In genomic region chr22:17628304-17629166, GRCh38 we compare ENCODE assay signal across 1 cellular context.
TF ChIP-seq lines count a peak whose summit lies in the region.

Gene ATP6V1E1, minus strand, starts transcription at chr22:17628749. Its CDS starts 114 bp downstream, at chr22:17628635.

TF ChIP-seq in H1, 55 proteins besides CTCF, POLR2A, EP300 and RAD21 (continued from another document):
- peak; percentile 25; the same call in 1 of the 2 replicates for TF ChIP-seq E2F6 (IDR thresholded peaks at IDR 0.05)
- no peak for TF ChIP-seq MAX (IDR thresholded peaks at IDR 0.05)
- no peak for TF ChIP-seq RFX5 (IDR thresholded peaks at IDR 0.05; ENCODE audit: borderline replicate concordance, low read depth, low read length)
- no peak for TF ChIP-seq ZNF274 (IDR thresholded peaks at IDR 0.05; ENCODE audit: borderline replicate concordance, extremely low read depth, low read length)
- TF ChIP-seq BACH1 (IDR thresholded peaks at IDR 0.05; ENCODE audit: low read length): no peak
- no peak for TF ChIP-seq BCL11A (IDR thresholded peaks at IDR 0.05; ENCODE audit: low read depth in 2 of 2, low read length in 2 of 2)
- TF ChIP-seq TBP (IDR thresholded peaks at IDR 0.05; ENCODE audit: low read depth, low read length): peak; percentile 79
- TF ChIP-seq KDM1A (IDR thresholded peaks at IDR 0.05; ENCODE audit: borderline replicate concordance, low read length): no peak
- peak; percentile 58; the same call in 1 of the 2 replicates for TF ChIP-seq POLR2AphosphoS5 (IDR thresholded peaks at IDR 0.05; ENCODE audit: low read depth, low read length)
- TF ChIP-seq SP1 (IDR thresholded peaks at IDR 0.05; ENCODE audit: low read depth, low read length): peak; percentile 83
- no peak for TF ChIP-seq YY1 (IDR thresholded peaks at IDR 0.05; ENCODE audit: low read depth, low read length)
- 0 out of 2 replicates have a peak, but pooled peaks have one; percentile 54 for TF ChIP-seq SP4 (IDR thresholded peaks at IDR 0.05; ENCODE audit: low read length)
- TF ChIP-seq GABPA (IDR thresholded peaks at IDR 0.05; ENCODE audit: borderline replicate concordance, insufficient read depth, low read length): peak; percentile 82; the same call in 1 of the 2 replicates
- TF ChIP-seq JUN (IDR thresholded peaks at IDR 0.05; ENCODE audit: low read depth, low read length): no peak
- TF ChIP-seq SIRT6 (IDR thresholded peaks at IDR 0.05; ENCODE audit: low read length): no peak
- no peak for TF ChIP-seq POU5F1 (IDR thresholded peaks at IDR 0.05; ENCODE audit: low read depth, low read length)
- TF ChIP-seq ATF2 (IDR thresholded peaks at IDR 0.05; ENCODE audit: low read length): no peak
- TF ChIP-seq SAP30 (IDR thresholded peaks at IDR 0.05; ENCODE audit: insufficient read depth, insufficient replicate concordance, low read length): no peak
- no peak for TF ChIP-seq HDAC6 (IDR thresholded peaks at IDR 0.05; ENCODE audit: low read depth, low read length)
- peak; percentile 22; the same call in 1 of the 2 replicates for TF ChIP-seq CHD2 (IDR thresholded peaks at IDR 0.05; ENCODE audit: low read length)
- no peak for TF ChIP-seq RXRA (IDR thresholded peaks at IDR 0.05; ENCODE audit: insufficient read depth, low read depth, low read length)
- TF ChIP-seq CHD7 (IDR thresholded peaks at IDR 0.05; ENCODE audit: insufficient replicate concordance, low read length): no peak
- peak; percentile 77; the same call in 1 of the 2 replicates for TF ChIP-seq KDM5A (IDR thresholded peaks at IDR 0.05; ENCODE audit: low read length)
- peak; percentile 81; the same call in 1 of the 2 replicates for TF ChIP-seq RBBP5 (IDR thresholded peaks at IDR 0.05; ENCODE audit: borderline replicate concordance, low read depth, low read length)
- no peak for TF ChIP-seq CHD1 (IDR thresholded peaks at IDR 0.05; ENCODE audit: low read depth, low read length)
- TF ChIP-seq HDAC2 (IDR thresholded peaks at IDR 0.05; ENCODE audit: borderline replicate concordance in 1 of 2, low read depth in 2 of 2, low read length in 2 of 2): 0 out of 4 replicates have a peak, but pooled peaks of 1 of the 2 experiments have one; percentile 85
- TF ChIP-seq PHF8 (conservative IDR thresholded peaks at IDR 0.05; ENCODE audit: low read depth, low read length): peak; percentile 94
- TF ChIP-seq TCF12 (IDR thresholded peaks at IDR 0.05; ENCODE audit: low read depth, low read length): no peak
- no peak for TF ChIP-seq SRF (IDR thresholded peaks at IDR 0.05; ENCODE audit: low read depth, low read length)
- TF ChIP-seq CREB1 (IDR thresholded peaks at IDR 0.05): peak; percentile 71; the same call in 1 of the 2 replicates
- TF ChIP-seq EZH2 (IDR thresholded peaks at IDR 0.05; ENCODE audit: low read depth, low read length, severe bottlenecking): no peak
- no peak for TF ChIP-seq SIX5 (IDR thresholded peaks at IDR 0.05; ENCODE audit: low read depth, low read length)
- TF ChIP-seq ATF3 (IDR thresholded peaks at IDR 0.05; ENCODE audit: insufficient read depth, low read depth, low read length): peak; percentile 87
- no peak for TF ChIP-seq CBX5 (IDR thresholded peaks at IDR 0.05; ENCODE audit: low read depth, low read length)
- TF ChIP-seq RNF2 (IDR thresholded peaks at IDR 0.05; ENCODE audit: borderline replicate concordance, low read depth, low read length, missing control alignments, poor library complexity, severe bottlenecking): no peak
- no peak for TF ChIP-seq NRF1 (IDR thresholded peaks at IDR 0.05; ENCODE audit: low read depth, low read length)
- TF ChIP-seq MAFK (IDR thresholded peaks at IDR 0.05; ENCODE audit: low read depth, low read length): no peak
